ENCODE assay signal across 1 cellular context in genomic region chr17:50558091-50558490, GRCh38.
TF ChIP-seq lines count a peak whose summit lies in the region.

No MANE protein-coding gene starts in this region.

TF ChIP-seq in K562, 482 proteins besides CTCF, POLR2A, EP300 and RAD21:
- TF ChIP-seq EZH2 (IDR thresholded peaks at IDR 0.05; ENCODE audit: borderline replicate concordance, low read depth, low read length) (0 out of 2 replicates have a peak, but pooled peaks have one; percentile 37), ZBTB33 (CRISPR knock-in tag; IDR thresholded peaks at IDR 0.05) (no peak)
